In the genomic region with DNA sequence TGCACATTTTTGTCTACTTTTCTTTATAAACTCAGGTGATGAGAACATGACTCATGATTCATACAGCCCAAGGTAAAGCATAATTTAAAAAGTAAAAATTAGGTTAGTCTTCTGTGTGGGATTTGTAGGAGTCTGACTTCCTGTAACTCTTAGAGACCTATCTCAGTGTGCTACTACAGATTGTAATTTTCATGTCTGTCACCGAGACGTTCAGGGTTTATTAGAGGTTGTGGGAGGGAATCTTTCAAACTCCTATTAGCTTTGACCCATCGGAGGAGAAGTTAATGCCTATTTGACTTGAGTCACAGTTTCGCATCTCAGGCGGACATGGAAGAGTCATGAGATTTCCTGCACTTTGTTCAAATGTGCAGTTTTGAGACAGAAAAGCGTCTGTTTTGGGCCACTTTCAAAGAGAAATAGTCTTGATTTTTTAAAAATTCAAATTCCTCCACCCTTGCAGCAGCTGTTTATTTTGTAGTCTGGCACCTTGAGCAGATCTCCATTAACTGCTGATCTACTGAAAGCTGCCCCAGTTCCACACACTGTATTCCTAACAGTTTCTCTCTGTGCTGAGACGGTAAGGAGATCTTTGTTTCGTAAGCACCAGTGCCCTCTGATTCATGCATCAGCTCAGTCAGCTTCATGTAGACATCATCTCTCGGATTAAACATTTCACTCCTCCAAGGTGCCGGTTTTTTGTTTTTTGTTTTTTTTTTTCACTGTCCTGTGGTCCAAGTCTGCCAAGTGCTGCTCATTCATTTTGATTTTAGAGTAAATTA, we compare ENCODE assay signal across 8 cellular contexts. TPM values are rescaled to one million over a fixed set of nuclear protein-coding genes. Genes with fewer than 3 reads are reported as not detected.
A peak's percentile ranks its signal among the peaks of the same experiment; 100 is the strongest.
DNase-seq lines count a peak whose midpoint lies in the region; ATAC-seq, FAIRE-seq and TF ChIP-seq lines count a peak whose summit lies in the region.

No MANE protein-coding gene starts in this region.

- intact Hi-C loops in left ventricle myocardium inferior (cut with micrococcal nuclease) = no loop called here
- intact Hi-C loops in body of pancreas (cut with DNase I) = no loop called here

- peaks cover 27% of the 10 kb centered on the region for H3K4me1 ChIP-seq in BE2C
- H3K4me1 ChIP-seq in left ventricle myocardium inferior = peaks cover 41% of the 10 kb centered on the region
- peaks cover 4% of the 10 kb centered on the region for H3K4me1 ChIP-seq in rectal smooth muscle tissue (ENCODE audit: control insufficient read depth, insufficient read depth, low read length)
- H3K4me1 ChIP-seq in body of pancreas = no peaks in the 10 kb centered on the region

- H3K36me3 ChIP-seq in BE2C (no peaks in the 10 kb centered on the region), left ventricle myocardium inferior (peaks cover 44% of the 10 kb centered on the region), rectal smooth muscle tissue (ENCODE audit: control insufficient read depth, insufficient read depth, low read length) (peaks cover 20% of the 10 kb centered on the region), body of pancreas (replicated peaks in 1 of 2; ENCODE audit: insufficient read depth in 1 of 2, low read depth in 2 of 2) (peaks cover 0 to 4% of the 10 kb centered on the region in 2 donors)

- WGBS in body of pancreas, 2 donors = 82 to 83% methylated on average over 10 of the region's 10 CpGs

- no peak for DNase-seq in BE2C
- DNase-seq in cardiac fibroblast (ENCODE audit: low read depth in 2 of 2) = peak; percentile 86 to 88
- DNase-seq in left ventricle myocardium inferior = no peak
- DNase-seq in body of pancreas = no peak
- DNase-seq in D721Med (ENCODE audit: insufficient read length, low spot score) = no peak
- no peak for DNase-seq in stimulated activated CD4-positive, alpha-beta T cell treated with anti-CD3 and anti-CD28 coated beads, Interleukin-4, amount 100 ng/mL, for 4 hours

- no peak for TF ChIP-seq POLR2A in body of pancreas (IDR thresholded peaks at IDR 0.05)

- no peak overlapping the region for H3K9ac ChIP-seq in rectal smooth muscle tissue (ENCODE audit: low read length)

- ATAC-seq in body of pancreas = no peak
- ATAC-seq in HG03095 (IDR thresholded peaks at IDR 0.05; ENCODE audit: unreplicated experiment) = no peak

- peak overlapping the region; percentile 74 for H3K27ac ChIP-seq in left ventricle myocardium inferior (replicated peaks)
- H3K27ac ChIP-seq in rectal smooth muscle tissue (ENCODE audit: low read depth, low read length) = peak overlapping the region; percentile 7
- no peak overlapping the region for H3K27ac ChIP-seq in body of pancreas

- H3K9me3 ChIP-seq in BE2C (no peaks in the 10 kb centered on the region), left ventricle myocardium inferior (replicated peaks) (no peaks in the 10 kb centered on the region), body of pancreas (no peaks in the 10 kb centered on the region)

- TF ChIP-seq CTCF in BE2C (IDR thresholded peaks at IDR 0.05; ENCODE audit: low read depth, low read length) (no peak), cardiac fibroblast (IDR thresholded peaks at IDR 0.05; ENCODE audit: low read depth, low read length) (no peak), left ventricle myocardium inferior (IDR thresholded peaks at IDR 0.05; ENCODE audit: borderline replicate concordance) (no peak), body of pancreas (IDR thresholded peaks at IDR 0.05) (no peak), D721Med (IDR thresholded peaks at IDR 0.05; ENCODE audit: insufficient read depth, missing control alignments) (no peak)

- H3K4me3 ChIP-seq in BE2C (ENCODE audit: low read depth, low read length) (peak overlapping the region; percentile 34), cardiac fibroblast (replicated peaks in 1 of 2; ENCODE audit: low read depth in 2 of 2, low read length in 2 of 2) (peak overlapping the region in 1 of 2 donors; percentile 7), left ventricle myocardium inferior (no peak overlapping the region), rectal smooth muscle tissue (ENCODE audit: low read length) (no peak overlapping the region), body of pancreas (no peak overlapping the region)

- H3K27me3 ChIP-seq in BE2C = no peaks in the 10 kb centered on the region
- H3K27me3 ChIP-seq in left ventricle myocardium inferior (ENCODE audit: low read depth) = no peaks in the 10 kb centered on the region
- no peaks in the 10 kb centered on the region for H3K27me3 ChIP-seq in rectal smooth muscle tissue (ENCODE audit: control insufficient read depth, insufficient read depth, low read length)
- H3K27me3 ChIP-seq in body of pancreas = no peaks in the 10 kb centered on the region

- no peak for FAIRE-seq in D721Med (lab: Jason Lieb, UNC)

RNA-seq across cellular contexts. Expression of gene ALKBH3, which starts 24.3 kb away (rescaled TPM):
- 24.4 TPM for polyA plus RNA-seq in BE2C (2012; ENCODE audit: insufficient read depth, insufficient read length, low read depth)
- total RNA-seq in left ventricle myocardium inferior (18.1 TPM), body of pancreas (10 to 100 TPM; 29.3 to 30.0 TPM)

RNA-seq across cellular contexts. Expression of gene C11orf96, which starts 37.5 kb away (rescaled TPM):
- polyA plus RNA-seq in BE2C (2012; ENCODE audit: insufficient read depth, insufficient read length, low read depth) = 125 TPM
- 20.1 TPM for total RNA-seq in left ventricle myocardium inferior
- total RNA-seq in body of pancreas = 100 to 1,000 TPM in 1 of 2 donors, 10 to 100 TPM in 1; 64.9 to 184 TPM

Comparison
In these comparisons a context has a peak if more than half of its experiments do, and no peak if none do; other contexts are left out.
1. DNase-seq: peak in cardiac fibroblast (2 of 2); none in BE2C (single experiment), left ventricle myocardium inferior (single experiment), body of pancreas (0 of 4), D721Med (single experiment) and stimulated activated CD4-positive, alpha-beta T cell treated with anti-CD3 and anti-CD28 coated beads, Interleukin-4, amount 100 ng/mL, for 4 hours (0 of 2).
2. H3K27ac ChIP-seq: peak in left ventricle myocardium inferior (single experiment) and rectal smooth muscle tissue (single experiment); none in body of pancreas (0 of 4).